ENCODE assay signal across 9 cellular contexts in the genomic region with DNA sequence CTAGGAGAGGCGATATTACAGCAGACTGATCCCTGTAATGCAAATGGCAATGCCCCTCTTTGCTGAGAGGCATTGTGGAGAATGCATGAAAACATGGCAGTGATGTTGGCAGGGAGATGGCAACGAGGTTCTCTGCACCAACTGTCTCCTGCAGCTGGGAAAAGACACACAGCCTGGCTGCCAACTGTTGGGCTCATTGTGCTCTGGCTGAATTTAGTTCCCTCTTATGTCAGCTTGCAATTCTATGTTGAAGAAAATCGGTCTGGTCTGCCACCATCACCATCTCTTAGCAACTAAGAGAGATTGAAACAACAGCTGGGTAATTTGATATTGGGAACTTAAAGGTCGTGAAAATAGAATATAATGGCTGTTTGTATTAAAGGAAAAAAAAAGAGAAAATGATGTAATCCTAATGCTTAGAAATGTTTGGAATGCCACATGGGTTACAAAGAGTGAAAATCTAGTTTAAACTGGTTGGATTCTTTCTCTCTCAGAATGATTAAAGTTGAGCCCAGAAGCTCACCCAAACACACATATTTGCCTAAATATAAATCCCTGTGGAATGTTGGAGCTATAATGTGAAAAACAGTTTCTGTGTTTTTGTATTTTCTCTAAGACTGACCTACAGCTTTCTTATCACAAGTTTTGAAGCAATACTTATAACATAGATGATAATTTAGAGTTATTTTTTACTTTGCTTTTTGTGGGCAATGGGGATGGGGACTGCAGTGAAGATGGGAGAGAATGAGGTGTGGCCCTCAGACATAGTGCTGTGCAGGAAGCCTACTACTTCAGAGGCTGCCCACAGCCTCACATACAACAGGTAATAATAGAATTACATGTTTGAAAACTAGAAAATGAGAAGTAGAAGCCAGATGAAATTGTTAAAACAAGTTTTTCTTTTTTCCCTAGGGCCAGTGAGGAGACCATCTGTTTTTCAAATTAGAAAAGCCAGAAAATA.
A peak's percentile ranks its signal among the peaks of the same experiment; 100 is the strongest.
DNase-seq lines count a peak whose midpoint lies in the region; ATAC-seq and TF ChIP-seq lines count a peak whose summit lies in the region.
"Had no signal": no experiment of that assay in that cellular context is flagged by ENCODE, and none has a peak within 500 bp of the region (broad histone marks: within the 10 kb centered on the region; RNA-seq: fewer than 3 reads in every experiment).

No MANE protein-coding gene starts in this region.

- no peak overlapping the region for H2BK5ac ChIP-seq in mesendoderm (ENCODE audit: low read length)

- TF ChIP-seq CTCF in A673 (conservative IDR thresholded peaks at IDR 0.05; ENCODE audit: low read depth, low read length): no peak

- no peaks in the 10 kb centered on the region for H3K36me3 Mint-ChIP-seq in activated naive CD4-positive, alpha-beta T cell treated with anti-CD3 and anti-CD28 coated beads, Interleukin-2, amount 50 U/mL, for 72 hours

- H3K79me2 ChIP-seq in mesendoderm (ENCODE audit: control insufficient read depth, insufficient read depth, low read length): no peaks in the 10 kb centered on the region

- no peak overlapping the region for H3K27ac Mint-ChIP-seq in activated naive CD4-positive, alpha-beta T cell treated with anti-CD3 and anti-CD28 coated beads, Interleukin-2, amount 50 U/mL, for 72 hours

- no peak overlapping the region for H3K4ac ChIP-seq in mesendoderm (ENCODE audit: low read depth, low read length)

- no peak for ATAC-seq in activated naive CD4-positive, alpha-beta T cell treated with anti-CD3 and anti-CD28 coated beads, Interleukin-2, amount 50 U/mL, for 72 hours

- intact Hi-C loops in A673 (cut with micrococcal nuclease; ENCODE audit: unreplicated experiment): no loop called here

- no peaks in the 10 kb centered on the region for H3K9me3 Mint-ChIP-seq in activated naive CD4-positive, alpha-beta T cell treated with anti-CD3 and anti-CD28 coated beads, Interleukin-2, amount 50 U/mL, for 72 hours

- H3K4me1 ChIP-seq in A673 (ENCODE audit: insufficient read depth, low read length, poor library complexity, severe bottlenecking) (peaks cover 11% of the 10 kb centered on the region), mesendoderm (ENCODE audit: control insufficient read depth, low read depth, low read length) (no peaks in the 10 kb centered on the region)

- H3K18ac ChIP-seq in mesendoderm (ENCODE audit: low read length): no peak overlapping the region

- H3K27me3 ChIP-seq in A673 (replicated peaks; ENCODE audit: insufficient read depth, low read depth, low read length, poor library complexity): no peaks in the 10 kb centered on the region
- H3K27me3 ChIP-seq in mesendoderm (ENCODE audit: insufficient read depth, low read length, poor library complexity): no peaks in the 10 kb centered on the region

- BruUV-seq in A673 (replicated peaks; lab: Mats Ljungman, UMichigan): no TSS peak

- WGBS in mesendoderm (ENCODE audit: extremely low coverage, insufficient coverage, low lambda C conversion rate): no CpG with 5 or more reads among the region's 4 CpGs

- POLR2A ChIA-PET in A673 (lab: Charles Lee; ENCODE audit: low non-redundant PET): no interaction called here

- no peak overlapping the region for H3K23ac ChIP-seq in mesendoderm (ENCODE audit: low read length)

- H3K36me3 ChIP-seq in A673 (ENCODE audit: insufficient read depth, low read length, poor library complexity, severe bottlenecking) (no peaks in the 10 kb centered on the region), mesendoderm (ENCODE audit: control insufficient read depth, insufficient read depth, low read length) (no peaks in the 10 kb centered on the region)

- no peaks in the 10 kb centered on the region for H3K9me3 ChIP-seq in A673 (ENCODE audit: low read depth, low read length, poor library complexity, severe bottlenecking)

- H2BK120ac ChIP-seq in mesendoderm (ENCODE audit: low read depth, low read length): no peak overlapping the region

- H2AK5ac ChIP-seq in mesendoderm (ENCODE audit: low read length): no peak overlapping the region

- H3K79me1 ChIP-seq in mesendoderm (ENCODE audit: low read length): no peaks in the 10 kb centered on the region

- peak; percentile 12 for DNase-seq in A673 (ENCODE audit: low spot score)
- peak; percentile 89 for DNase-seq in NCI-H1694 (lab: John Stamatoyannopoulos, UW)
- DNase-seq in cerebellum (ENCODE audit: low spot score): peak; percentile 14
- DNase-seq in mesendoderm: peak; percentile 61
- DNase-seq in stimulated activated CD4-positive, alpha-beta T cell treated with anti-CD3 and anti-CD28 coated beads, Interleukin-4, amount 100 ng/mL, for 4 hours: no peak
- no peak for DNase-seq in 8988T
- DNase-seq in activated naive CD4-positive, alpha-beta T cell treated with anti-CD3 and anti-CD28 coated beads, Interleukin-2, amount 50 U/mL, for 72 hours (ENCODE audit: low spot score in 2 of 2): no peak
- no peak for DNase-seq in stimulated activated CD4-positive, alpha-beta T cell treated with anti-CD3 and anti-CD28 coated beads, Interleukin-1b, Interleukin-23, amount 100 ng/mL, for 48 hours
- DNase-seq: activated CD8-positive, alpha-beta memory T cell treated with anti-CD3 and anti-CD28 coated beads, Interleukin-2, amount 50 U/mL, for 48 hours had no signal

- H3K27ac ChIP-seq in A673 (ENCODE audit: low read depth, low read length, poor library complexity, severe bottlenecking): no peak overlapping the region
- H3K27ac ChIP-seq in mesendoderm (ENCODE audit: low read depth, low read length): no peak overlapping the region

- H3K9ac ChIP-seq in mesendoderm (ENCODE audit: low read length): no peak overlapping the region

- no peak overlapping the region for H2BK15ac ChIP-seq in mesendoderm (replicated peaks; ENCODE audit: low read depth)

- H3K4me2 ChIP-seq in mesendoderm (ENCODE audit: low read length): no peak overlapping the region

- CTCF ChIA-PET in A673 (lab: Charles Lee): interaction anchor here (0.7 kb wide), 1 partner anchor 160 kb away, joined by 3 read pairs; no protein-coding TSS in a partner anchor

- no peak overlapping the region for H3K56ac ChIP-seq in mesendoderm (ENCODE audit: low read length)

- H3K4me3 ChIP-seq in A673 (ENCODE audit: low read depth, low read length, poor library complexity, severe bottlenecking): no peak overlapping the region
- H3K4me3 ChIP-seq in mesendoderm (ENCODE audit: low read length): no peak overlapping the region

- no peak overlapping the region for H4K5ac ChIP-seq in mesendoderm (ENCODE audit: low read length)

- H4K8ac ChIP-seq in mesendoderm (ENCODE audit: low read depth, low read length): no peak overlapping the region

Comparison
In these comparisons a context has a peak if more than half of its experiments do, and no peak if none do; other contexts are left out.
1. DNase-seq: peak in A673 (single experiment), NCI-H1694 (single experiment), cerebellum (single experiment) and mesendoderm (single experiment); none in stimulated activated CD4-positive, alpha-beta T cell treated with anti-CD3 and anti-CD28 coated beads, Interleukin-4, amount 100 ng/mL, for 4 hours (0 of 2), 8988T (single experiment), activated naive CD4-positive, alpha-beta T cell treated with anti-CD3 and anti-CD28 coated beads, Interleukin-2, amount 50 U/mL, for 72 hours (0 of 2) and stimulated activated CD4-positive, alpha-beta T cell treated with anti-CD3 and anti-CD28 coated beads, Interleukin-1b, Interleukin-23, amount 100 ng/mL, for 48 hours (single experiment).